8 cellular contexts compared by ENCODE assay signal in genomic region chr17:1055751-1056645, GRCh38. TPM values are rescaled to one million over a fixed set of nuclear protein-coding genes. Genes with fewer than 3 reads are reported as not detected.
DNase-seq lines count a peak whose midpoint lies in the region; ATAC-seq, FAIRE-seq and TF ChIP-seq lines count a peak whose summit lies in the region.

No MANE protein-coding gene starts in this region.

- H3K4me1 Mint-ChIP-seq in neural crest cell, result no peaks in the 10 kb centered on the region

- no peak overlapping the region for H3K4me3 Mint-ChIP-seq in neural crest cell

- peaks cover 20% of the 10 kb centered on the region for H3K36me3 Mint-ChIP-seq in neural crest cell (ENCODE audit: low read depth)

- FAIRE-seq in urothelium cell line (lab: Jason Lieb, UNC), result no peak

- H3K9me3 Mint-ChIP-seq in neural crest cell, result no peaks in the 10 kb centered on the region

- H3K27me3 Mint-ChIP-seq in neural crest cell (ENCODE audit: low read depth), result no peaks in the 10 kb centered on the region

- ATAC-seq in GM19397 (IDR thresholded peaks at IDR 0.05; ENCODE audit: unreplicated experiment) (no peak), GM19328 (IDR thresholded peaks at IDR 0.05; ENCODE audit: unreplicated experiment) (no peak)

- CTCF ChIA-PET in GM10248 (lab: Yijun Ruan, JAX), result interaction anchor here (0.6 to 3.6 kb wide), 25 partner anchors 8 to 912 kb away, joined by 3 to 31 read pairs (median 5); partner anchors contain the start of gene TIMM22

- H3K27ac Mint-ChIP-seq in neural crest cell (ENCODE audit: unreplicated experiment), result no peak overlapping the region

- POLR2A ChIA-PET in GM10248 (lab: Yijun Ruan, JAX), result no interaction called here

- TF ChIP-seq CTCF in GM10248 (IDR thresholded peaks at IDR 0.05; ENCODE audit: control extremely low read depth, extremely low read depth, low read depth, missing control alignments) (peak; percentile 58), neural crest cell (conservative IDR thresholded peaks at IDR 0.05) (peak; percentile 78)

- peak; percentile 75 for DNase-seq in GM10248 (ENCODE audit: extremely low spot score)
- peak; percentile 12 for DNase-seq in NCI-H146 treated with DMSO at 0.1 percent for 48 hours (lab: John Stamatoyannopoulos, UW; ENCODE audit: unreplicated experiment)
- peak; percentile 17 for DNase-seq in activated T-cell treated with anti-CD3 and anti-CD28 coated beads for 24 hours (ENCODE audit: low read depth)
- DNase-seq in fibroblast of gingiva (ENCODE audit: low read depth), result peak; percentile 48
- DNase-seq in neural crest cell (ENCODE audit: low read depth, low spot score), result peak; percentile 76
- DNase-seq in urothelium cell line (ENCODE audit: low spot score), result peak; percentile 42

RNA-seq across cellular contexts. Expression of gene TIMM22, which starts 59.1 kb away (rescaled TPM):
- total RNA-seq in neural crest cell, result 18.7 and 19.5 TPM in 2 replicates

Comparison
In these comparisons a context has a peak if more than half of its experiments do, and no peak if none do; other contexts are left out.
1. DNase-seq: peak in every context shown above with its lines; median percentile 76 in neural crest cell; 75 in GM10248; 48 in fibroblast of gingiva; 42 in urothelium cell line; 17 in activated T-cell treated with anti-CD3 and anti-CD28 coated beads for 24 hours; 12 in NCI-H146 treated with DMSO at 0.1 percent for 48 hours.